Comparison of ENCODE assay signal across 1 cellular context in the genomic region with DNA sequence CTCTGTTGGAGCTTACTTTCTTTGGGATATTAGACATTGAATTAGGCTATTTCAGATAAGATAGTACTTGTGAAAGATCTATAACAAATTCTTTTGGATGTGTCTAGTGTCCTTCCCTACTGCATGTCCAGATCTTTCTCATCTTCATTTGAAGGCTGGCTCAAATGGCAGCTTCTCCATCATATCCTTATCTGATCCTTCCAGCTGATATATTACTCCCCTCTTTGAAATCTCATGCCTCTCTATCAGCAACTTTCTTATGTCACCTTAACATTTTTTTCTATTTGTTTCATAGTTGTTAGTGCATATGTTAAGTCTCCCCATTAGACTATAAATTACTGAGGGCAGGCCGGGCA.
TF ChIP-seq lines count a peak whose summit lies in the region.

No MANE protein-coding gene starts in this region.

TF ChIP-seq in WTC11, 78 proteins besides CTCF, POLR2A, EP300 and RAD21 (continued from another document):
- TF ChIP-seq, protein P1, sequence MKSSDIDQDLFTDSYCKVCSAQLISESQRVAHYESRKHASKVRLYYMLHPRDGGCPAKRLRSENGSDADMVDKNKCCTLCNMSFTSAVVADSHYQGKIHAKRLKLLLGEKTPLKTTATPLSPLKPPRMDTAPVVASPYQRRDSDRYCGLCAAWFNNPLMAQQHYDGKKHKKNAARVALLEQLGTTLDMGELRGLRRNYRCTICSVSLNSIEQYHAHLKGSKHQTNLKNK (CRISPR knock-in tag; IDR thresholded peaks at IDR 0.05) = no peak
- TF ChIP-seq, protein P2, sequence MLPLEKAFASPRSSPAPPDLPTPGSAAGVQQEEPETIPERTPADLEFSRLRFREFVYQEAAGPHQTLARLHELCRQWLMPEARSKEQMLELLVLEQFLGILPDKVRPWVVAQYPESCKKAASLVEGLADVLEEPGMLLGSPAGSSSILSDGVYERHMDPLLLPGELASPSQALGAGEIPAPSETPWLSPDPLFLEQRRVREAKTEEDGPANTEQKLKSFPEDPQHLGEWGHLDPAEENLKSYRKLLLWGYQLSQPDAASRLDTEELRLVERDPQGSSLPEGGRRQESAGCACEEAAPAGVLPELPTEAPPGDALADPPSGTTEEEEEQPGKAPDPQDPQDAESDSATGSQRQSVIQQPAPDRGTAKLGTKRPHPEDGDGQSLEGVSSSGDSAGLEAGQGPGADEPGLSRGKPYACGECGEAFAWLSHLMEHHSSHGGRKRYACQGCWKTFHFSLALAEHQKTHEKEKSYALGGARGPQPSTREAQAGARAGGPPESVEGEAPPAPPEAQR (CRISPR knock-in tag; IDR thresholded peaks at IDR 0.05) = no peak
- TF ChIP-seq, protein P3, sequence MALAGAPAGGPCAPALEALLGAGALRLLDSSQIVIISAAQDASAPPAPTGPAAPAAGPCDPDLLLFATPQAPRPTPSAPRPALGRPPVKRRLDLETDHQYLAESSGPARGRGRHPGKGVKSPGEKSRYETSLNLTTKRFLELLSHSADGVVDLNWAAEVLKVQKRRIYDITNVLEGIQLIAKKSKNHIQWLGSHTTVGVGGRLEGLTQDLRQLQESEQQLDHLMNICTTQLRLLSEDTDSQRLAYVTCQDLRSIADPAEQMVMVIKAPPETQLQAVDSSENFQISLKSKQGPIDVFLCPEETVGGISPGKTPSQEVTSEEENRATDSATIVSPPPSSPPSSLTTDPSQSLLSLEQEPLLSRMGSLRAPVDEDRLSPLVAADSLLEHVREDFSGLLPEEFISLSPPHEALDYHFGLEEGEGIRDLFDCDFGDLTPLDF (CRISPR knock-in tag; IDR thresholded peaks at IDR 0.05) = no peak
